ENCODE assay signal across 23 cellular contexts in the genomic region with DNA sequence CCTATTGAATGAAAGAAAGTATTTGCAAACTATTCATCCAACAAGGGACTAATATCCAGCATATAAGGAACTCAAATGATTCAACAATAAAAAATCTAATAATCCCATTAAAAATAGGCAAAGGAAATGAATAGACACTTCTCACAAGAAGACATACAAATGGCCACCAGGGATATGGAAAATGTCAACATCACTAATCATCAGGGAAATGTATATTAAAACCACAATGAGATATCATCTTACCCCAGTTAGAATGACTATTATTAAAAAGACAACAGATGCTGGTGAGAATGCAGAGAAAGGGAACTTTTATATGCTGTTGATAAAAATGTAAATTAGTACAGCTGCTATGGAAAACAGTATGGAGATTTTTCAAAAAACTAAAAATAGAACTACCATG.
"Had no signal": no experiment of that assay in that cellular context is flagged by ENCODE, and none has a peak within 500 bp of the region (broad histone marks: within the 10 kb centered on the region; RNA-seq: fewer than 3 reads in every experiment).

No MANE protein-coding gene starts in this region.

- H3K27me3 ChIP-seq: gastrocnemius medialis, heart right ventricle, neutrophil, spleen, testis, tibial nerve, upper lobe of right lung, vagina had no signal

- H3K4me1 ChIP-seq: gastrocnemius medialis, heart right ventricle, spleen, testis, tibial nerve, upper lobe of right lung, vagina had no signal

- H3K9me3 ChIP-seq: gastrocnemius medialis, heart right ventricle, neutrophil, testis, tibial nerve, upper lobe of right lung, vagina had no signal

- H3K4me3 ChIP-seq: gastrocnemius medialis, heart right ventricle, spleen, testis, tibial nerve, upper lobe of right lung, vagina had no signal

- DNase-seq: effector CD4-positive, alpha-beta T cell; endodermal cell; erythroblast; gastrocnemius medialis; heart right ventricle; hypothalamus; islet precursor cell; mammary epithelial cell; naive thymus-derived CD4-positive, alpha-beta T cell; posterior cingulate gyrus; spleen; stimulated activated CD4-positive, alpha-beta T cell treated with anti-CD3 and anti-CD28 coated beads, Interleukin-15, amount 100 ng/mL, for 24 hours; stimulated activated CD4-positive, alpha-beta T cell treated with anti-CD3 and anti-CD28 coated beads, Interleukin-1b, Interleukin-23, amount 100 ng/mL, for 48 hours; stimulated activated CD4-positive, alpha-beta T cell treated with anti-CD3 and anti-CD28 coated beads, Interleukin-4, amount 100 ng/mL, for 24 hours; stimulated activated naive CD8-positive, alpha-beta T cell treated with anti-CD3 and anti-CD28 coated beads, Interleukin-15, amount 100 ng/mL, for 72 hours; testis; upper lobe of right lung had no signal

- H3K27ac ChIP-seq: gastrocnemius medialis, heart right ventricle, neutrophil, spleen, testis, tibial nerve, upper lobe of right lung, vagina had no signal

- H3K36me3 ChIP-seq: gastrocnemius medialis, heart right ventricle, neutrophil, spleen, tibial nerve, upper lobe of right lung, vagina had no signal

- ATAC-seq: gastrocnemius medialis; heart right ventricle; left lobe of liver; naive thymus-derived CD4-positive, alpha-beta T cell; sciatic nerve; stimulated activated memory B cell treated with anti-CD40 and anti-IgM and Interleukin-4, amounts not matched to agents 10 μg/mL and 1 μg/mL and 100 μg/mL, for 72 hours; stimulated activated naive CD8-positive, alpha-beta T cell treated with anti-CD3 and anti-CD28 coated beads, Interleukin-15, amount 100 ng/mL, for 72 hours; upper lobe of right lung had no signal
